In genomic region chr13:25977216-25977615, GRCh38 we compare ENCODE assay signal across 14 cellular contexts.
DNase-seq lines count a peak whose midpoint lies in the region; ATAC-seq, FAIRE-seq and TF ChIP-seq lines count a peak whose summit lies in the region.
"Had no signal": no experiment of that assay in that cellular context is flagged by ENCODE, and none has a peak within 500 bp of the region (broad histone marks: within the 10 kb centered on the region; RNA-seq: fewer than 3 reads in every experiment).

No MANE protein-coding gene starts in this region.

- no peak for DNase-seq in stimulated activated naive CD8-positive, alpha-beta T cell treated with anti-CD3 and anti-CD28 coated beads, Interleukin-15, amount 100 ng/mL, for 72 hours
- DNase-seq in stimulated activated naive CD8-positive, alpha-beta T cell treated with anti-CD3 and anti-CD28 coated beads, Interleukin-15, Interleukin-2, amounts not matched to agents 100 U/mL and 50 U/mL, for 24 hours: no peak
- DNase-seq in SHP77 (lab: John Stamatoyannopoulos, UW): peak; percentile 51 to 76
- peak; percentile 80 for DNase-seq in iPS DF 6.9 (ENCODE audit: low read depth, low spot score)
- no peak for DNase-seq in H54 (ENCODE audit: insufficient read length, low spot score)
- DNase-seq in cardiac septum (ENCODE audit: low spot score): no peak
- DNase-seq in NCI-H187 treated with DMSO at 0.1 percent for 48 hours (lab: John Stamatoyannopoulos, UW): no peak
- no peak for DNase-seq in GM12892 (ENCODE audit: insufficient read length)
- DNase-seq: activated CD4-positive, alpha-beta T cell treated with anti-CD3 and anti-CD28 coated beads, Interleukin-2, amount 50 U/mL, for 1 hour; erythroblast; NCI-H226; SK-N-SH; upper lobe of right lung had no signal

- H3K4me1 Mint-ChIP-seq in stimulated activated naive CD8-positive, alpha-beta T cell treated with anti-CD3 and anti-CD28 coated beads, Interleukin-15, amount 100 ng/mL, for 72 hours: peaks cover 44% of the 10 kb centered on the region

- no peak overlapping the region for H3K4me3 ChIP-seq in iPS DF 6.9 (ENCODE audit: low read length)
- H3K4me3 ChIP-seq: upper lobe of right lung had no signal

- no CpG with 5 or more reads among the region's 10 CpGs for WGBS in iPS DF 6.9 (ENCODE audit: insufficient coverage, insufficient read length)

- H3K36me3 ChIP-seq in iPS DF 6.9 (ENCODE audit: control insufficient read depth, insufficient read depth, low read length): no peaks in the 10 kb centered on the region
- H3K36me3 ChIP-seq: upper lobe of right lung had no signal

- FAIRE-seq in H54 (lab: Jason Lieb, UNC): no peak
- FAIRE-seq in GM12892 (lab: Jason Lieb, UNC): no peak

- TF ChIP-seq POLR2A in H54 (IDR thresholded peaks at IDR 0.05; ENCODE audit: low read depth, low read length) (no peak), GM12892 (IDR thresholded peaks at IDR 0.05; ENCODE audit: low read depth, low read length) (no peak)

- peak overlapping the region; percentile 11 to 33 for H3K4me3 Mint-ChIP-seq in stimulated activated naive CD8-positive, alpha-beta T cell treated with anti-CD3 and anti-CD28 coated beads, Interleukin-15, amount 100 ng/mL, for 72 hours
- H3K4me3 Mint-ChIP-seq: activated naive CD8-positive, alpha-beta T cell had no signal

- peak overlapping the region; percentile 63 for H3K27ac ChIP-seq in iPS DF 6.9 (ENCODE audit: low read length)
- H3K27ac ChIP-seq: upper lobe of right lung had no signal

- intact Hi-C loops in cardiac septum (cut with DNase I): no loop called here

- ATAC-seq in stimulated activated naive CD8-positive, alpha-beta T cell treated with anti-CD3 and anti-CD28 coated beads, Interleukin-15, amount 100 ng/mL, for 72 hours: no peak
- ATAC-seq in stimulated activated naive CD8-positive, alpha-beta T cell treated with anti-CD3 and anti-CD28 coated beads, Interleukin-15, Interleukin-2, amounts not matched to agents 100 U/mL and 50 U/mL, for 24 hours: no peak
- ATAC-seq: upper lobe of right lung had no signal

- peaks cover 2% of the 10 kb centered on the region; the same call in 1 of the 2 replicates for H3K4me1 ChIP-seq in iPS DF 6.9 (ENCODE audit: control insufficient read depth, insufficient read depth, low read length)
- H3K4me1 ChIP-seq: upper lobe of right lung had no signal

- H3K27me3 Mint-ChIP-seq in stimulated activated naive CD8-positive, alpha-beta T cell treated with anti-CD3 and anti-CD28 coated beads, Interleukin-15, amount 100 ng/mL, for 72 hours: no peaks in the 10 kb centered on the region
- H3K27me3 Mint-ChIP-seq: activated naive CD8-positive, alpha-beta T cell had no signal

- H3K27me3 ChIP-seq in iPS DF 6.9 (ENCODE audit: control insufficient read depth, insufficient read depth, low read length): peaks cover 1% of the 10 kb centered on the region; the same call in 1 of the 2 replicates
- H3K27me3 ChIP-seq: upper lobe of right lung had no signal

- H3K27ac Mint-ChIP-seq in stimulated activated naive CD8-positive, alpha-beta T cell treated with anti-CD3 and anti-CD28 coated beads, Interleukin-15, amount 100 ng/mL, for 72 hours: no peak overlapping the region
- H3K27ac Mint-ChIP-seq: activated naive CD8-positive, alpha-beta T cell had no signal

- H3K9me3 Mint-ChIP-seq in stimulated activated naive CD8-positive, alpha-beta T cell treated with anti-CD3 and anti-CD28 coated beads, Interleukin-15, amount 100 ng/mL, for 72 hours: no peaks in the 10 kb centered on the region

- no peaks in the 10 kb centered on the region for H3K9me3 ChIP-seq in iPS DF 6.9 (ENCODE audit: control insufficient read depth, insufficient read depth, low read length)
- H3K9me3 ChIP-seq: SK-N-SH, upper lobe of right lung had no signal

Comparison
In these comparisons a context has a peak if more than half of its experiments do, and no peak if none do; other contexts are left out.
1. DNase-seq: peak in SHP77 (2 of 2) and iPS DF 6.9 (single experiment); none in stimulated activated naive CD8-positive, alpha-beta T cell treated with anti-CD3 and anti-CD28 coated beads, Interleukin-15, amount 100 ng/mL, for 72 hours (0 of 2), stimulated activated naive CD8-positive, alpha-beta T cell treated with anti-CD3 and anti-CD28 coated beads, Interleukin-15, Interleukin-2, amounts not matched to agents 100 U/mL and 50 U/mL, for 24 hours (single experiment), H54 (single experiment), cardiac septum (single experiment), NCI-H187 treated with DMSO at 0.1 percent for 48 hours (single experiment) and GM12892 (single experiment).